Comparison of ENCODE assay signal across 8 cellular contexts in genomic region chr15:66923438-66923881, GRCh38.
DNase-seq lines count a peak whose midpoint lies in the region; ATAC-seq and TF ChIP-seq lines count a peak whose summit lies in the region.

No MANE protein-coding gene starts in this region.

- peak; percentile 72 for DNase-seq in Calu3
- DNase-seq in MG63 = peak; percentile 35
- no peak for DNase-seq in kidney epithelial cell (ENCODE audit: low read depth)
- no peak for DNase-seq in globus pallidus (ENCODE audit: low spot score)

- H3K27ac Mint-ChIP-seq in Calu3 (ENCODE audit: unreplicated experiment) = no peak overlapping the region
- no peak overlapping the region for H3K27ac Mint-ChIP-seq in activated T-helper 17 cell treated with anti-CD3 and anti-CD28 coated beads, Interleukin-2, amount 50 U/mL, for 72 hours

- H3K4me3 ChIP-seq in MG63 (no peak overlapping the region), kidney epithelial cell (ENCODE audit: low read depth, low read length) (no peak overlapping the region)

- intact Hi-C loops in Calu3 (cut with micrococcal nuclease; ENCODE audit: unreplicated experiment) = no loop called here

- no peak overlapping the region for H3K4me3 Mint-ChIP-seq in Calu3 (ENCODE audit: low read depth, unreplicated experiment)
- no peak overlapping the region for H3K4me3 Mint-ChIP-seq in activated T-helper 17 cell treated with anti-CD3 and anti-CD28 coated beads, Interleukin-2, amount 50 U/mL, for 72 hours

- CTCF ChIA-PET in Calu3 (lab: Charles Lee) = no interaction called here

- TF ChIP-seq CTCF in Calu3 (IDR thresholded peaks at IDR 0.05; ENCODE audit: unreplicated experiment) (peak; percentile 76), kidney epithelial cell (IDR thresholded peaks at IDR 0.05; ENCODE audit: insufficient read depth, low read length, poor library complexity, severe bottlenecking) (peak; percentile 54)

- peaks cover 30% of the 10 kb centered on the region for H3K4me1 Mint-ChIP-seq in Calu3 (ENCODE audit: low read depth, unreplicated experiment)
- peaks cover 6% of the 10 kb centered on the region for H3K4me1 Mint-ChIP-seq in activated T-helper 17 cell treated with anti-CD3 and anti-CD28 coated beads, Interleukin-2, amount 50 U/mL, for 72 hours

- ATAC-seq in activated T-helper 17 cell treated with anti-CD3 and anti-CD28 coated beads, Interleukin-2, amount 50 U/mL, for 72 hours (replicated peaks) = peak; percentile 60
- no peak for ATAC-seq in HG03378 (IDR thresholded peaks at IDR 0.05; ENCODE audit: unreplicated experiment)
- ATAC-seq in HG03521 (IDR thresholded peaks at IDR 0.05; ENCODE audit: unreplicated experiment) = no peak
- no peak for ATAC-seq in esophagus mucosa

- BruUV-seq in Calu3 (replicated peaks; lab: Mats Ljungman, UMichigan) = no TSS peak

- no peaks in the 10 kb centered on the region for H3K36me3 Mint-ChIP-seq in Calu3 (ENCODE audit: insufficient read depth, unreplicated experiment)
- no peaks in the 10 kb centered on the region for H3K36me3 Mint-ChIP-seq in activated T-helper 17 cell treated with anti-CD3 and anti-CD28 coated beads, Interleukin-2, amount 50 U/mL, for 72 hours (ENCODE audit: low read depth)

- H3K9me3 Mint-ChIP-seq in Calu3 (ENCODE audit: low read depth, unreplicated experiment) = peaks cover 3% of the 10 kb centered on the region
- peaks cover 8% of the 10 kb centered on the region for H3K9me3 Mint-ChIP-seq in activated T-helper 17 cell treated with anti-CD3 and anti-CD28 coated beads, Interleukin-2, amount 50 U/mL, for 72 hours

- no peaks in the 10 kb centered on the region for H3K27me3 ChIP-seq in MG63
- no peaks in the 10 kb centered on the region for H3K27me3 ChIP-seq in kidney epithelial cell (ENCODE audit: control insufficient read depth, insufficient read depth, low read length)

- peaks cover 13% of the 10 kb centered on the region for H3K9me3 ChIP-seq in MG63

- H3K27me3 Mint-ChIP-seq in Calu3 (ENCODE audit: unreplicated experiment) = no peaks in the 10 kb centered on the region
- peaks cover 27% of the 10 kb centered on the region for H3K27me3 Mint-ChIP-seq in activated T-helper 17 cell treated with anti-CD3 and anti-CD28 coated beads, Interleukin-2, amount 50 U/mL, for 72 hours

- no peaks in the 10 kb centered on the region for H3K36me3 ChIP-seq in MG63
- H3K36me3 ChIP-seq in kidney epithelial cell (ENCODE audit: control insufficient read depth, insufficient read depth, low read length) = no peaks in the 10 kb centered on the region

Comparison
In these comparisons a context has a peak if more than half of its experiments do, and no peak if none do; other contexts are left out.
1. DNase-seq: peak in Calu3 (single experiment) and MG63 (single experiment); none in kidney epithelial cell (single experiment) and globus pallidus (single experiment).